ENCODE assay signal across 8 cellular contexts in genomic region chr10:74150151-74151056, GRCh38. TPM values are rescaled to one million over a fixed set of nuclear protein-coding genes. Genes with fewer than 3 reads are reported as not detected.
DNase-seq lines count a peak whose midpoint lies in the region; TF ChIP-seq lines count a peak whose summit lies in the region.

Gene AP3M1 (minus strand): TSS chr10:74150828. CDS start chr10:74138379, 12,449 bp downstream.

- no peak within 1 kb of the TSS for H3K4me3 Mint-ChIP-seq in MCF 10A (ENCODE audit: unreplicated experiment)

- no TSS peak for BruUV-seq in MCF 10A (replicated peaks; lab: Mats Ljungman, UMichigan)

- no peaks in the 10 kb centered on the region; the same call in 1 of the 2 replicates for H3K36me3 ChIP-seq in H7 (replicated peaks; ENCODE audit: control insufficient read depth, insufficient read depth, low read length)

- H3K9me3 Mint-ChIP-seq in MCF 10A (ENCODE audit: unreplicated experiment): no peaks in the 10 kb centered on the region

- peak; percentile 91 for DNase-seq in GM12865 (ENCODE audit: low read depth)
- peak; percentile 86 for DNase-seq in H7
- no peak for DNase-seq in M059J (ENCODE audit: low read depth)
- no peak for DNase-seq in MCF 10A (ENCODE audit: unreplicated experiment)
- DNase-seq in islet precursor cell: peak; percentile 88
- peak; percentile 54 to 56 for DNase-seq in stimulated activated CD4-positive, alpha-beta T cell treated with anti-CD3 and anti-CD28 coated beads, Interleukin-1b, Interleukin-23, amount 100 ng/mL, for 1 hour (ENCODE audit: low read depth in 2 of 2)
- no peak for DNase-seq in cerebellar cortex (ENCODE audit: low spot score)

- H3K36me3 Mint-ChIP-seq in MCF 10A (ENCODE audit: insufficient read depth, unreplicated experiment): peaks cover 14% of the 10 kb centered on the region

- no peaks in the 10 kb centered on the region for H3K27me3 Mint-ChIP-seq in MCF 10A (ENCODE audit: insufficient read depth, unreplicated experiment)

- POLR2A ChIA-PET in MCF 10A (lab: Yijun Ruan, JAX): interaction anchor here (0.6 to 3.8 kb wide), 44 partner anchors 9 to 1181 kb away, joined by 3 to 70 read pairs (median 4); partner anchors contain the start of genes KAT6B, VCL and VDAC2

- peak within 1 kb of the TSS; percentile 95 for H3K27ac ChIP-seq in VCaP

- H3K27me3 ChIP-seq in H7 (ENCODE audit: control insufficient read depth, insufficient read depth, low read length): no peaks in the 10 kb centered on the region

- H3K4me3 ChIP-seq in GM12865 (ENCODE audit: low read depth, low read length) (peak within 1 kb of the TSS; percentile 99), H7 (ENCODE audit: insufficient read depth, low read depth, low read length) (peak within 1 kb of the TSS; percentile 99)

- intact Hi-C loops in MCF 10A (cut with micrococcal nuclease): loop anchor here (1.0 kb wide), 3 partner anchors 26 to 84 kb away; no protein-coding TSS in a partner anchor

- no peak within 1 kb of the TSS for H3K27ac Mint-ChIP-seq in MCF 10A (ENCODE audit: low read depth, unreplicated experiment)

- CTCF ChIA-PET in MCF 10A (lab: Yijun Ruan, JAX): interaction anchor here (0.6 to 3.0 kb wide), 11 partner anchors 12 to 1031 kb away, joined by 3 to 14 read pairs (median 4); no protein-coding TSS in a partner anchor

- TF ChIP-seq CTCF in GM12865 (IDR thresholded peaks at IDR 0.05; ENCODE audit: insufficient read depth, low read depth, low read length, missing control alignments) (no peak), VCaP (conservative IDR thresholded peaks at IDR 0.05) (no peak), MCF 10A (IDR thresholded peaks at IDR 0.05; ENCODE audit: unreplicated experiment) (no peak)

- H3K4me1 Mint-ChIP-seq in MCF 10A (ENCODE audit: insufficient read depth, unreplicated experiment): peaks cover 37% of the 10 kb centered on the region

RNA-seq across cellular contexts. Expression of gene AP3M1, which starts in this region (rescaled TPM):
- 27.8 and 32.7 TPM in 2 replicates for total RNA-seq in H7 (2014; rRNA removed; shearing (Covaris generic))
- 26.4 and 38.6 TPM in 2 replicates for total RNA-seq in M059J (2014; rRNA removed; shearing (Covaris generic))
- 31.2 and 35.0 TPM in 2 replicates for total RNA-seq in MCF 10A (2022)

Comparison
In these comparisons a context has a peak if more than half of its experiments do, and no peak if none do; other contexts are left out.
1. DNase-seq: peak in GM12865 (single experiment), H7 (single experiment), islet precursor cell (single experiment) and stimulated activated CD4-positive, alpha-beta T cell treated with anti-CD3 and anti-CD28 coated beads, Interleukin-1b, Interleukin-23, amount 100 ng/mL, for 1 hour (2 of 2); none in M059J (single experiment), MCF 10A (single experiment) and cerebellar cortex (single experiment).